24 cellular contexts compared by ENCODE assay signal in genomic region chr7:134809611-134810010, GRCh38.
"Had no signal": no experiment of that assay in that cellular context is flagged by ENCODE, and none has a peak within 500 bp of the region (broad histone marks: within the 10 kb centered on the region; RNA-seq: fewer than 3 reads in every experiment).

No MANE protein-coding gene starts in this region.

- H3K9me3 Mint-ChIP-seq: activated naive CD8-positive, alpha-beta T cell treated with anti-CD3 and anti-CD28 coated beads for 36 hours; activated T-cell treated with anti-CD3 and anti-CD28 coated beads, Interleukin-2, amount 50 U/mL, for 4 hours; activated T-helper 2 cell treated with anti-CD3 and anti-CD28 coated beads, Interferon-gamma antibody, Interleukin-2, Interleukin-4, amounts not matched to agents 10 μg/mL and 5 μg/mL and 100 μg/mL, durations not matched to agents 14 hours and 24 hours and 36 hours; stimulated activated memory B cell treated with anti-CD40 and anti-IgM and Interleukin-4, amounts not matched to agents 10 μg/mL and 1 μg/mL and 100 μg/mL, for 72 hours; T-helper 1 cell treated with Interleukin-12 subunit alpha and Interleukin-12 subunit beta and Interleukin-4 antibody, amounts not matched to agents 30 μg/mL and 1 μg/mL, for 36 hours had no signal

- H3K9me3 ChIP-seq: esophagus squamous epithelium, SJSA1, stomach, suprapubic skin, vagina had no signal

- H3K27ac ChIP-seq: SJSA1, suprapubic skin had no signal

- DNase-seq: activated CD4-positive, alpha-beta T cell treated with anti-CD3 and anti-CD28 coated beads for 36 hours; activated CD4-positive, alpha-beta T cell treated with anti-CD3 and anti-CD28 coated beads, Interleukin-2, amount 50 U/mL, for 4 hours; activated CD8-positive, alpha-beta memory T cell treated with anti-CD3 and anti-CD28 coated beads for 24 hours; activated CD8-positive, alpha-beta memory T cell treated with anti-CD3 and anti-CD28 coated beads, Interleukin-2, amount 50 U/mL, for 4 hours; activated naive CD4-positive, alpha-beta T cell treated with Interleukin-2 at 50 U/mL for 16 hours; activated naive CD8-positive, alpha-beta T cell treated with anti-CD3 and anti-CD28 coated beads for 36 hours; activated T-cell treated with anti-CD3 and anti-CD28 coated beads, Interleukin-2, amount 50 U/mL, for 4 hours; esophagus squamous epithelium; heart right ventricle; mammary epithelial cell; nephron progenitor cell; posterior cingulate gyrus; retina; stimulated activated CD4-positive, alpha-beta T cell treated with anti-CD3 and anti-CD28 coated beads, Interleukin-1b, Interleukin-23, amount 100 ng/mL, for 48 hours; stomach; T1000; trophoblast cell had no signal

- H3K4me3 ChIP-seq: esophagus squamous epithelium, heart right ventricle, SJSA1, stomach, suprapubic skin, vagina had no signal

- H3K36me3 ChIP-seq: esophagus squamous epithelium, stomach, suprapubic skin, vagina had no signal

- ATAC-seq: activated CD4-positive, alpha-beta T cell treated with anti-CD3 and anti-CD28 coated beads for 36 hours; activated T-cell treated with anti-CD3 and anti-CD28 coated beads, Interleukin-2, amount 50 U/mL, for 4 hours; heart right ventricle; stimulated activated memory B cell treated with anti-CD40 and anti-IgM and Interleukin-4, amounts not matched to agents 10 μg/mL and 1 μg/mL and 100 μg/mL, for 72 hours; WTC11 had no signal

- H3K4me3 Mint-ChIP-seq: activated CD4-positive, alpha-beta T cell treated with anti-CD3 and anti-CD28 coated beads for 36 hours; activated naive CD8-positive, alpha-beta T cell treated with anti-CD3 and anti-CD28 coated beads for 36 hours; activated T-cell treated with anti-CD3 and anti-CD28 coated beads, Interleukin-2, amount 50 U/mL, for 4 hours; nephron progenitor cell; stimulated activated memory B cell treated with anti-CD40 and anti-IgM and Interleukin-4, amounts not matched to agents 10 μg/mL and 1 μg/mL and 100 μg/mL, for 72 hours; T-helper 1 cell treated with Interleukin-12 subunit alpha and Interleukin-12 subunit beta and Interleukin-4 antibody, amounts not matched to agents 30 μg/mL and 1 μg/mL, for 36 hours; WTC11 had no signal

- H3K36me3 Mint-ChIP-seq: stimulated activated memory B cell treated with anti-CD40 and anti-IgM and Interleukin-4, amounts not matched to agents 10 μg/mL and 1 μg/mL and 100 μg/mL, for 72 hours had no signal

- H3K27ac Mint-ChIP-seq: activated CD4-positive, alpha-beta T cell treated with anti-CD3 and anti-CD28 coated beads for 36 hours; activated naive CD8-positive, alpha-beta T cell treated with anti-CD3 and anti-CD28 coated beads for 36 hours; activated T-helper 2 cell treated with anti-CD3 and anti-CD28 coated beads, Interferon-gamma antibody, Interleukin-2, Interleukin-4, amounts not matched to agents 10 μg/mL and 5 μg/mL and 100 μg/mL, durations not matched to agents 14 hours and 24 hours and 36 hours; nephron progenitor cell; stimulated activated memory B cell treated with anti-CD40 and anti-IgM and Interleukin-4, amounts not matched to agents 10 μg/mL and 1 μg/mL and 100 μg/mL, for 72 hours; T-helper 1 cell treated with Interleukin-12 subunit alpha and Interleukin-12 subunit beta and Interleukin-4 antibody, amounts not matched to agents 30 μg/mL and 1 μg/mL, for 36 hours had no signal

- H3K4me1 Mint-ChIP-seq: activated CD4-positive, alpha-beta T cell treated with anti-CD3 and anti-CD28 coated beads for 36 hours; activated naive CD8-positive, alpha-beta T cell treated with anti-CD3 and anti-CD28 coated beads for 36 hours; stimulated activated memory B cell treated with anti-CD40 and anti-IgM and Interleukin-4, amounts not matched to agents 10 μg/mL and 1 μg/mL and 100 μg/mL, for 72 hours had no signal

- H3K27me3 ChIP-seq: esophagus squamous epithelium, heart right ventricle, SJSA1, stomach, suprapubic skin, vagina had no signal
